8 cellular contexts compared by ENCODE assay signal in the genomic region with DNA sequence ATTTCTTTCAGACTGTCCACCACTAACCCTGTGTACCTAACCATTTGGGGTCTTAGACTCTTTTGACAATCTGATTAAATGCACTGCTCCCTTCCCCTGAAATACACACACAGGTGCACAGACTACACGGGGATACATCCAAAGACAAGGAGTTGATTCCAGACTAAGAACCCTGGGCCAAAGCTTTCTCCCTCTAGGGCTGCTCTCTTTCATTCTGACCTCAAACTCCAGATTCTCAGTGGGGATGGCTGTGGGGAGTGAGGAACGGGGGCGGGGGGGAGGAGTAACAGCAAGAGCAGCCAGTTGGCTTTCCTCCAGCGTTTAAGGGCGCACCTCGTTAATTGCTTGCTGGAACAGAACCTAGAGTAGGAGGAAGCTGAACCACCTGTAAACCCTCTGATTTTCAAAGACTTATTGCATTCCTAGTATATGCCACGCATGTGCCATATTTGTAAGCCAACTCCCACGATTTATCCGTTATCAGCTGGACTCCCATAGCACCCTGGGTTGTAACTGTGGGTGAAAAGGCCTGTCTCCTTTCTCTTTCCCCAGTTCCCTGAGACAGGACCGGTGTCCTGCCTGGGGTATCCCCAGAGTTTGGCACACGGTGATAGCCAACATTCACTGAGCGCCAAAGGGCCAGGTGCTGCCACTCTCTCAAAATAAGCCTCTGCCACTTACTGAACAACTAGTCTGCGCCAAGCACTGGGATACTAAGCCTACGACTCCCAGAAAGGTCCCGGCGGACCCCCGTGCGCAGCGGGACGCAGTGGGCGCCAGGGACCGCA. TPM values are rescaled to one million over a fixed set of nuclear protein-coding genes. Genes with fewer than 3 reads are reported as not detected.
DNase-seq lines count a peak whose midpoint lies in the region; ATAC-seq and TF ChIP-seq lines count a peak whose summit lies in the region.

No MANE protein-coding gene starts in this region.

- peaks cover 38% of the 10 kb centered on the region for H3K4me1 ChIP-seq in ectodermal cell (ENCODE audit: control insufficient read depth, insufficient read depth, low read length)
- peaks cover 17% of the 10 kb centered on the region for H3K4me1 ChIP-seq in mesodermal cell (ENCODE audit: control insufficient read depth, insufficient read depth, low read length, poor library complexity, severe bottlenecking)
- H3K4me1 ChIP-seq in thyroid gland: peaks cover 51 to 58% of the 10 kb centered on the region in 2 donors

- no peak for TF ChIP-seq POLR2A in thyroid gland (IDR thresholded peaks at IDR 0.05)

- no peaks in the 10 kb centered on the region for H3K27me3 Mint-ChIP-seq in T-helper 17 cell

- DNase-seq in COLO668 (lab: John Stamatoyannopoulos, UW; ENCODE audit: unreplicated experiment) (peak; percentile 53), T-helper 17 cell (no peak), thyroid gland (peak; percentile 89 to 91), superior temporal gyrus (ENCODE audit: extremely low spot score) (no peak), NCI-H187 (lab: John Stamatoyannopoulos, UW) (no peak)

- peak overlapping the region; percentile 94 for H3K4me3 ChIP-seq in ectodermal cell (ENCODE audit: insufficient read depth, low read depth, low read length)
- H3K4me3 ChIP-seq in mesodermal cell (ENCODE audit: extremely low read depth, insufficient read depth, low read length, poor library complexity, severe bottlenecking): peak overlapping the region; percentile 95
- peak overlapping the region; percentile 74 to 85 (median 77) for H3K4me3 ChIP-seq in thyroid gland (replicated peaks in 1 of 3)

- peak overlapping the region; percentile 89 for H3K27ac Mint-ChIP-seq in T-helper 17 cell

- H3K4me1 Mint-ChIP-seq in T-helper 17 cell: peaks cover 36% of the 10 kb centered on the region

- peaks cover 58% of the 10 kb centered on the region for H3K36me3 ChIP-seq in KOPT-K1 (ENCODE audit: insufficient read depth, low read length)
- H3K36me3 ChIP-seq in ectodermal cell (ENCODE audit: control insufficient read depth, insufficient read depth, low read length): no peaks in the 10 kb centered on the region
- H3K36me3 ChIP-seq in mesodermal cell (ENCODE audit: control insufficient read depth, insufficient read depth, low read length): peaks cover 40% of the 10 kb centered on the region
- peaks cover 10 to 17% of the 10 kb centered on the region in 2 donors for H3K36me3 ChIP-seq in thyroid gland

- H3K36me3 Mint-ChIP-seq in T-helper 17 cell (ENCODE audit: low read depth): no peaks in the 10 kb centered on the region

- intact Hi-C loops in thyroid gland (cut with DNase I): loop anchor here (10.0 kb wide), 1 partner anchor 150 kb away; a partner anchor contains a TSS

- no peak for ATAC-seq in T-helper 17 cell

- 10 to 11% methylated on average over 22 of the region's 22 CpGs for WGBS in ectodermal cell, 2 experiments
- 11 to 12% methylated on average over 16 to 20 of the region's 22 CpGs for WGBS in mesodermal cell (ENCODE audit: insufficient coverage in 2 of 2), 2 experiments
- 2 to 3% methylated on average over 15 to 21 of the region's 22 CpGs for WGBS in thyroid gland, 2 donors

- TF ChIP-seq CTCF in thyroid gland (IDR thresholded peaks at IDR 0.05): no peak

- peak overlapping the region; percentile 99 for H3K4me3 Mint-ChIP-seq in T-helper 17 cell

- H3K27ac ChIP-seq in KOPT-K1 (ENCODE audit: low read depth, low read length, poor library complexity, severe bottlenecking): peak overlapping the region; percentile 84
- no peak overlapping the region for H3K27ac ChIP-seq in ectodermal cell (ENCODE audit: insufficient read depth, low read depth, low read length, poor library complexity, severe bottlenecking)
- H3K27ac ChIP-seq in mesodermal cell (ENCODE audit: low read depth, low read length, severe bottlenecking): peak overlapping the region; percentile 90
- H3K27ac ChIP-seq in thyroid gland: peak overlapping the region; percentile 96 to 100 (median 99)

- H3K27me3 ChIP-seq in ectodermal cell (ENCODE audit: control insufficient read depth, insufficient read depth, low read length, poor library complexity, severe bottlenecking) (no peaks in the 10 kb centered on the region), thyroid gland (no peaks in the 10 kb centered on the region)

- H3K9me3 ChIP-seq in KOPT-K1 (ENCODE audit: insufficient read depth, low read length, poor library complexity, severe bottlenecking) (no peaks in the 10 kb centered on the region), T-helper 17 cell (ENCODE audit: control insufficient read depth, low read length, poor library complexity, severe bottlenecking) (no peaks in the 10 kb centered on the region), ectodermal cell (ENCODE audit: control insufficient read depth, low read length) (no peaks in the 10 kb centered on the region), mesodermal cell (ENCODE audit: control insufficient read depth, low read length) (no peaks in the 10 kb centered on the region), thyroid gland (no peaks in the 10 kb centered on the region)

RNA-seq across cellular contexts. Expression of a gene that starts 0.9 kb away (rescaled TPM):
- 10 to 100 TPM; 31.5 to 35.1 TPM for total RNA-seq in T-helper 17 cell
- polyA plus RNA-seq in ectodermal cell (2013, experiment 1 of 4): 14.7 TPM
- 16.3 TPM for polyA plus RNA-seq in ectodermal cell (2013, experiment 2 of 4)
- 10.9 TPM for polyA plus RNA-seq in ectodermal cell (2013, experiment 3 of 4)
- 11.9 TPM for polyA plus RNA-seq in ectodermal cell (2013, experiment 4 of 4)
- 8.8 TPM for polyA plus RNA-seq in mesodermal cell (2013, experiment 1 of 2)
- 8.8 TPM for polyA plus RNA-seq in mesodermal cell (2013, experiment 2 of 2)
- 10 to 100 TPM; 52.8 to 96.9 (median 65.6) TPM for total RNA-seq in thyroid gland

RNA-seq across cellular contexts. Expression of a gene that starts 1.1 kb away (rescaled TPM):
- total RNA-seq in T-helper 17 cell (10 to 100 TPM; 11.7 to 13.8 TPM), thyroid gland (10 to 100 TPM; 14.8 to 38.4 (median 16.9) TPM)
- 40.2 TPM for polyA plus RNA-seq in ectodermal cell (2013, experiment 1 of 4)
- 32.7 TPM for polyA plus RNA-seq in ectodermal cell (2013, experiment 2 of 4)
- polyA plus RNA-seq in ectodermal cell (2013, experiment 3 of 4): 20.6 TPM
- polyA plus RNA-seq in ectodermal cell (2013, experiment 4 of 4): 23.7 TPM
- 37.3 TPM for polyA plus RNA-seq in mesodermal cell (2013, experiment 1 of 2)
- polyA plus RNA-seq in mesodermal cell (2013, experiment 2 of 2): 30.5 TPM

RNA-seq across cellular contexts. Expression of a gene that starts 42.7 kb away (rescaled TPM):
- not detected for total RNA-seq in T-helper 17 cell
- polyA plus RNA-seq in ectodermal cell (2013, experiment 1 of 4): not detected
- polyA plus RNA-seq in ectodermal cell (2013, experiment 2 of 4): not detected
- not detected for polyA plus RNA-seq in ectodermal cell (2013, experiment 3 of 4)
- not detected for polyA plus RNA-seq in ectodermal cell (2013, experiment 4 of 4)
- 0.74 TPM for polyA plus RNA-seq in mesodermal cell (2013, experiment 1 of 2)
- polyA plus RNA-seq in mesodermal cell (2013, experiment 2 of 2): 0.40 TPM
- not detected for total RNA-seq in thyroid gland

RNA-seq across cellular contexts. Expression of a gene that starts 42.9 kb away (rescaled TPM):
- total RNA-seq in T-helper 17 cell (under 1 TPM in 1 of 2 donors, not detected in 1; 0.13 TPM), thyroid gland (1 to 10 TPM in 1 of 4 donors, under 1 TPM in 1, not detected in 2; 0.22 to 6.3 TPM)
- not detected for polyA plus RNA-seq in ectodermal cell (2013, experiment 1 of 4)
- 0.98 TPM for polyA plus RNA-seq in ectodermal cell (2013, experiment 2 of 4)
- 0.80 TPM for polyA plus RNA-seq in ectodermal cell (2013, experiment 3 of 4)
- 0.65 TPM for polyA plus RNA-seq in ectodermal cell (2013, experiment 4 of 4)
- polyA plus RNA-seq in mesodermal cell (2013, experiment 1 of 2): 0.37 TPM
- 0.46 TPM for polyA plus RNA-seq in mesodermal cell (2013, experiment 2 of 2)

RNA-seq across cellular contexts. Expression of a gene that starts 53.9 kb away (rescaled TPM):
- total RNA-seq in T-helper 17 cell (not detected), thyroid gland (not detected)
- 0.89 TPM for polyA plus RNA-seq in ectodermal cell (2013, experiment 1 of 4)
- polyA plus RNA-seq in ectodermal cell (2013, experiment 2 of 4): 1.4 TPM
- polyA plus RNA-seq in ectodermal cell (2013, experiment 3 of 4): 2.4 TPM
- polyA plus RNA-seq in ectodermal cell (2013, experiment 4 of 4): 1.4 TPM
- polyA plus RNA-seq in mesodermal cell (2013, experiment 1 of 2): 29.7 TPM
- polyA plus RNA-seq in mesodermal cell (2013, experiment 2 of 2): 23.1 TPM

Comparison
In these comparisons a context has a peak if more than half of its experiments do, and no peak if none do; other contexts are left out.
1. DNase-seq: peak in COLO668 (single experiment) and thyroid gland (2 of 2); none in T-helper 17 cell (0 of 3), superior temporal gyrus (single experiment) and NCI-H187 (0 of 2).
2. Peak in every context shown above with its lines, with median percentiles within 50 percentile points of each other: H3K4me3 ChIP-seq.